Comparison of ENCODE assay signal across 27 cellular contexts in genomic region chr7:154182361-154182760, GRCh38.
"Had no signal": no experiment of that assay in that cellular context is flagged by ENCODE, and none has a peak within 500 bp of the region (broad histone marks: within the 10 kb centered on the region; RNA-seq: fewer than 3 reads in every experiment).

No MANE protein-coding gene starts in this region.

- H3K27ac ChIP-seq: stomach, suprapubic skin, testis, thoracic aorta, thyroid gland, tibial artery, tibial nerve, transverse colon, upper lobe of left lung, upper lobe of right lung, uterus, vagina had no signal

- H3K36me3 ChIP-seq: stomach, suprapubic skin, thoracic aorta, thyroid gland, tibial artery, tibial nerve, transverse colon, upper lobe of left lung, upper lobe of right lung, uterus, vagina had no signal

- H3K4me1 ChIP-seq: stomach, suprapubic skin, testis, thyroid gland, tibial artery, tibial nerve, transverse colon, upper lobe of left lung, upper lobe of right lung, uterus, vagina had no signal

- ATAC-seq: stimulated activated effector memory CD8-positive, alpha-beta T cell treated with anti-CD3 and anti-CD28 coated beads, Interleukin-12 subunit alpha, Interleukin-12 subunit beta, amount 100 ng/mL, for 72 hours; stimulated activated memory B cell treated with anti-CD40 and anti-IgM and Interleukin-4, amounts not matched to agents 10 μg/mL and 1 μg/mL and 100 μg/mL, for 72 hours; stimulated activated naive B cell treated with anti-CD40 and anti-IgM and Interleukin-4, amounts not matched to agents 10 μg/mL and 1 μg/mL and 100 μg/mL, for 72 hours; stimulated activated naive CD8-positive, alpha-beta T cell treated with anti-CD3 and anti-CD28 coated beads, Interleukin-15, amount 100 ng/mL, for 72 hours; stimulated activated naive CD8-positive, alpha-beta T cell treated with anti-CD3 and anti-CD28 coated beads, Interleukin-15, Interleukin-2, amounts not matched to agents 100 U/mL and 50 U/mL, for 24 hours; upper lobe of right lung had no signal

- DNase-seq: stimulated activated CD4-positive, alpha-beta T cell treated with anti-CD3 and anti-CD28 coated beads, Interleukin-2, amount 100 ng/mL, for 48 hours; stimulated activated CD4-positive, alpha-beta T cell treated with anti-CD3 and anti-CD28 coated beads, Interleukin-4, amount 100 ng/mL, for 1 hour; stimulated activated CD4-positive, alpha-beta T cell treated with anti-CD3 and anti-CD28 coated beads, Interleukin-4, amount 100 ng/mL, for 24 hours; stimulated activated CD4-positive, alpha-beta T cell treated with anti-CD3 and anti-CD28 coated beads, Interleukin-4, amount 100 ng/mL, for 4 hours; stimulated activated CD8-positive, alpha-beta memory T cell treated with anti-CD3 and anti-CD28 coated beads, Interleukin-4, amount 100 ng/mL, for 48 hours; stimulated activated naive B cell treated with anti-CD40 and anti-IgM and Interleukin-4, amounts not matched to agents 10 μg/mL and 1 μg/mL and 100 μg/mL, for 72 hours; stimulated activated naive CD4-positive, alpha-beta T cell; stimulated activated naive CD4-positive, alpha-beta T cell treated with Interleukin-2 at 50 U/mL for 16 hours; stimulated activated naive CD8-positive, alpha-beta T cell treated with anti-CD3 and anti-CD28 coated beads, Interleukin-15, amount 100 ng/mL, for 72 hours; stimulated activated naive CD8-positive, alpha-beta T cell treated with anti-CD3 and anti-CD28 coated beads, Interleukin-15, Interleukin-2, amounts not matched to agents 100 U/mL and 50 U/mL, for 24 hours; stomach; substantia nigra; testis; thyroid gland; tibial artery; transverse colon; trophoblast cell; upper lobe of left lung; upper lobe of right lung; uterus had no signal

- FAIRE-seq: urothelium cell line had no signal

- H3K9me3 ChIP-seq: stomach, suprapubic skin, testis, thoracic aorta, thyroid gland, tibial artery, tibial nerve, transverse colon, upper lobe of left lung, upper lobe of right lung, uterus, vagina had no signal

- H3K4me3 ChIP-seq: stomach, suprapubic skin, testis, thoracic aorta, thyroid gland, tibial artery, tibial nerve, transverse colon, upper lobe of left lung, upper lobe of right lung, uterus, vagina had no signal

- H3K27me3 ChIP-seq: testis, thyroid gland, tibial artery, tibial nerve, transverse colon, upper lobe of left lung, upper lobe of right lung, uterus, vagina had no signal
